ENCODE assay signal across 33 cellular contexts in the genomic region with DNA sequence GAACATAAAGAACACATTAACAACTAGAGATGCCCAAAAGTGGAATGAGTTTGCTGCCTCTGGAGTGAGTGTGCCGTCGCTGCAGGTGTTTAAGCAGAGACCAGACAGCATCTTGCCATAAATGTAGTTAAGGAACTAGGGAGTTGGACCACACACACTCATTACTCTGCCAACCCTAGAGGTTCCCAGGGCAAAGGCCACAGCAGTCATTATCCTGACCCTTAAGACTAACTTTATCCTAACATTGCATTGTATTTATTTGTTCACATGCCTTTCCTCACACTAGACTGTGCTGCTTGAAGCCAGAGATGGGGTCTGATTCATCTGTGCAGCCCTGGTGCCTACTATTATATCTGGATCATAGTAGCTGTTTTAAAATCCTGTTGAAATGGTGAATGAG. TPM values are rescaled to one million over a fixed set of nuclear protein-coding genes. Genes with fewer than 3 reads are reported as not detected.
"Had no signal": no experiment of that assay in that cellular context is flagged by ENCODE, and none has a peak within 500 bp of the region (broad histone marks: within the 10 kb centered on the region; RNA-seq: fewer than 3 reads in every experiment).

No MANE protein-coding gene starts in this region.

- H3K36me3 ChIP-seq: ascending aorta, breast epithelium had no signal

- H3K4me3 Mint-ChIP-seq: activated B cell treated with CpG ODN at 0.5 μM for 24 hours; activated CD4-positive, alpha-beta memory T cell treated with anti-CD3 and anti-CD28 coated beads for 36 hours; activated CD4-positive, alpha-beta T cell treated with anti-CD3 and anti-CD28 coated beads, Interleukin-2, amount 10 ng/mL, durations not matched to agents 7 days and 5 days; activated CD8-positive, alpha-beta T cell treated with anti-CD3 and anti-CD28 coated beads for 36 hours; activated naive CD4-positive, alpha-beta T cell treated with anti-CD3 and anti-CD28 coated beads, Interleukin-2, amount 10 ng/mL, durations not matched to agents 7 days and 5 days; activated naive CD4-positive, alpha-beta T cell treated with anti-CD3 and anti-CD28 coated beads, Interleukin-2, amount 50 U/mL, for 24 hours; activated naive CD8-positive, alpha-beta T cell; activated naive CD8-positive, alpha-beta T cell treated with anti-CD3 and anti-CD28 coated beads, Interleukin-2, amount 10 ng/mL, durations not matched to agents 7 days and 5 days; activated naive CD8-positive, alpha-beta T cell treated with anti-CD3 and anti-CD28 coated beads, Interleukin-2, amount 50 U/mL, for 24 hours; activated T-cell treated with anti-CD3 and anti-CD28 coated beads, Interleukin-2, amount 50 U/mL, for 4 hours; activated T-cell treated with anti-CD3 and anti-CD28 coated beads, Interleukin-2, amount 50 U/mL, for 72 hours; activated T-helper 1 cell treated with anti-CD3 and anti-CD28 coated beads, Interleukin-12 subunit alpha, Interleukin-12 subunit beta, Interleukin-2, Interleukin-4 antibody, amounts not matched to agents 30 ng/mL and 10 ng/mL and 1 ng/mL, durations not matched to agents 14 hours and 24 hours and 36 hours; activated T-helper 17 cell treated with anti-CD3 and anti-CD28 coated beads, Interleukin-2, amount 50 U/mL, for 72 hours; brain; T-helper 1 cell treated with Interleukin-12 subunit alpha and Interleukin-12 subunit beta and Interleukin-4 antibody, amounts not matched to agents 30 μg/mL and 1 μg/mL, for 36 hours; T-helper 2 cell treated with Interferon-gamma antibody and Interleukin-4, amounts not matched to agents 5 μg/mL and 100 μg/mL, for 36 hours had no signal

- H3K36me3 Mint-ChIP-seq: activated CD4-positive, alpha-beta memory T cell treated with anti-CD3 and anti-CD28 coated beads for 36 hours; activated naive CD4-positive, alpha-beta T cell treated with anti-CD3 and anti-CD28 coated beads, Interleukin-2, amount 10 ng/mL, durations not matched to agents 7 days and 5 days; activated naive CD4-positive, alpha-beta T cell treated with anti-CD3 and anti-CD28 coated beads, Interleukin-2, amount 50 U/mL, for 24 hours; activated naive CD8-positive, alpha-beta T cell; activated naive CD8-positive, alpha-beta T cell treated with anti-CD3 and anti-CD28 coated beads, Interleukin-2, amount 10 ng/mL, durations not matched to agents 7 days and 5 days; brain had no signal

- H3K9me3 ChIP-seq: ascending aorta, breast epithelium had no signal

- FAIRE-seq: TTC549 had no signal

- H3K27ac Mint-ChIP-seq: activated B cell treated with CpG ODN at 0.5 μM for 24 hours; activated CD4-positive, alpha-beta memory T cell treated with anti-CD3 and anti-CD28 coated beads for 36 hours; activated CD4-positive, alpha-beta T cell treated with anti-CD3 and anti-CD28 coated beads, Interleukin-2, amount 10 ng/mL, durations not matched to agents 7 days and 5 days; activated CD8-positive, alpha-beta T cell treated with anti-CD3 and anti-CD28 coated beads for 36 hours; activated naive CD4-positive, alpha-beta T cell treated with anti-CD3 and anti-CD28 coated beads, Interleukin-2, amount 10 ng/mL, durations not matched to agents 7 days and 5 days; activated naive CD4-positive, alpha-beta T cell treated with anti-CD3 and anti-CD28 coated beads, Interleukin-2, amount 50 U/mL, for 24 hours; activated naive CD8-positive, alpha-beta T cell; activated naive CD8-positive, alpha-beta T cell treated with anti-CD3 and anti-CD28 coated beads, Interleukin-2, amount 10 ng/mL, durations not matched to agents 7 days and 5 days; activated naive CD8-positive, alpha-beta T cell treated with anti-CD3 and anti-CD28 coated beads, Interleukin-2, amount 50 U/mL, for 24 hours; activated T-cell treated with anti-CD3 and anti-CD28 coated beads, Interleukin-2, amount 50 U/mL, for 72 hours; activated T-helper 1 cell treated with anti-CD3 and anti-CD28 coated beads, Interleukin-12 subunit alpha, Interleukin-12 subunit beta, Interleukin-2, Interleukin-4 antibody, amounts not matched to agents 30 ng/mL and 10 ng/mL and 1 ng/mL, durations not matched to agents 14 hours and 24 hours and 36 hours; activated T-helper 17 cell treated with anti-CD3 and anti-CD28 coated beads, Interleukin-2, amount 50 U/mL, for 72 hours; brain; T-helper 1 cell treated with Interleukin-12 subunit alpha and Interleukin-12 subunit beta and Interleukin-4 antibody, amounts not matched to agents 30 μg/mL and 1 μg/mL, for 36 hours; T-helper 2 cell treated with Interferon-gamma antibody and Interleukin-4, amounts not matched to agents 5 μg/mL and 100 μg/mL, for 36 hours had no signal

- H3K4me3 ChIP-seq: ascending aorta, breast epithelium had no signal

- H3K4me1 ChIP-seq: ascending aorta, breast epithelium had no signal

- H3K27ac ChIP-seq: ascending aorta, breast epithelium, VCaP had no signal

- H3K27me3 Mint-ChIP-seq: activated CD4-positive, alpha-beta memory T cell treated with anti-CD3 and anti-CD28 coated beads for 36 hours; activated CD8-positive, alpha-beta T cell treated with anti-CD3 and anti-CD28 coated beads for 36 hours; activated naive CD4-positive, alpha-beta T cell treated with anti-CD3 and anti-CD28 coated beads, Interleukin-2, amount 50 U/mL, for 24 hours; activated naive CD8-positive, alpha-beta T cell; activated T-helper 17 cell treated with anti-CD3 and anti-CD28 coated beads, Interleukin-2, amount 50 U/mL, for 72 hours had no signal

- H3K4me1 Mint-ChIP-seq: activated B cell treated with CpG ODN at 0.5 μM for 24 hours; activated CD4-positive, alpha-beta T cell treated with anti-CD3 and anti-CD28 coated beads, Interleukin-2, amount 10 ng/mL, durations not matched to agents 7 days and 5 days; activated naive CD4-positive, alpha-beta T cell treated with anti-CD3 and anti-CD28 coated beads, Interleukin-2, amount 10 ng/mL, durations not matched to agents 7 days and 5 days; activated naive CD4-positive, alpha-beta T cell treated with anti-CD3 and anti-CD28 coated beads, Interleukin-2, amount 50 U/mL, for 24 hours; activated naive CD8-positive, alpha-beta T cell treated with anti-CD3 and anti-CD28 coated beads, Interleukin-2, amount 10 ng/mL, durations not matched to agents 7 days and 5 days; activated naive CD8-positive, alpha-beta T cell treated with anti-CD3 and anti-CD28 coated beads, Interleukin-2, amount 50 U/mL, for 24 hours; activated T-helper 17 cell treated with anti-CD3 and anti-CD28 coated beads, Interleukin-2, amount 50 U/mL, for 72 hours; brain had no signal

- H3K27me3 ChIP-seq: ascending aorta, breast epithelium had no signal

- ATAC-seq: activated CD8-positive, alpha-beta T cell treated with anti-CD3 and anti-CD28 coated beads for 36 hours; activated naive CD8-positive, alpha-beta T cell treated with anti-CD3 and anti-CD28 coated beads, Interleukin-2, amount 50 U/mL, for 24 hours; activated T-cell treated with anti-CD3 and anti-CD28 coated beads, Interleukin-2, amount 50 U/mL, for 4 hours; activated T-cell treated with anti-CD3 and anti-CD28 coated beads, Interleukin-2, amount 50 U/mL, for 72 hours; activated T-helper 17 cell treated with anti-CD3 and anti-CD28 coated beads, Interleukin-2, amount 50 U/mL, for 72 hours had no signal

- DNase-seq: activated B cell treated with CpG ODN at 0.5 μM for 24 hours; activated CD4-positive, alpha-beta memory T cell treated with anti-CD3 and anti-CD28 coated beads for 36 hours; activated CD4-positive, alpha-beta T cell treated with anti-CD3 and anti-CD28 coated beads for 4 hours; activated CD4-positive, alpha-beta T cell treated with anti-CD3 and anti-CD28 coated beads, Interleukin-2, amount 10 ng/mL, durations not matched to agents 7 days and 5 days; activated CD4-positive, CD25-positive, alpha-beta regulatory T cell treated with anti-CD3 and anti-CD28 coated beads, Interleukin-2, amount 50 U/mL, for 72 hours; activated CD8-positive, alpha-beta memory T cell treated with anti-CD3 and anti-CD28 coated beads, Interleukin-2, amount 50 U/mL, for 4 hours; activated CD8-positive, alpha-beta T cell treated with anti-CD3 and anti-CD28 coated beads for 36 hours; activated gamma-delta T cell; activated naive CD4-positive, alpha-beta T cell treated with anti-CD3 and anti-CD28 coated beads, Interleukin-2, amount 10 ng/mL, durations not matched to agents 7 days and 5 days; activated naive CD4-positive, alpha-beta T cell treated with Interleukin-2 at 50 U/mL for 16 hours; activated naive CD8-positive, alpha-beta T cell treated with anti-CD3 and anti-CD28 coated beads, Interleukin-2, amount 10 ng/mL, durations not matched to agents 7 days and 5 days; activated naive CD8-positive, alpha-beta T cell treated with anti-CD3 and anti-CD28 coated beads, Interleukin-2, amount 50 U/mL, for 24 hours; activated T-cell treated with anti-CD3 and anti-CD28 coated beads for 4 hours; activated T-cell treated with anti-CD3 and anti-CD28 coated beads, Interleukin-2, amount 50 U/mL, for 1 hour; activated T-cell treated with anti-CD3 and anti-CD28 coated beads, Interleukin-2, amount 50 U/mL, for 4 hours; activated T-cell treated with anti-CD3 and anti-CD28 coated beads, Interleukin-2, amount 50 U/mL, for 72 hours; amygdala; anterior cingulate cortex; central memory CD4-positive, alpha-beta T cell; T-helper 1 cell; T-helper 2 cell; T-helper 9 cell had no signal

- H3K9me3 Mint-ChIP-seq: activated B cell treated with CpG ODN at 0.5 μM for 24 hours; activated CD4-positive, alpha-beta memory T cell treated with anti-CD3 and anti-CD28 coated beads for 36 hours; activated CD4-positive, alpha-beta T cell treated with anti-CD3 and anti-CD28 coated beads, Interleukin-2, amount 10 ng/mL, durations not matched to agents 7 days and 5 days; activated CD8-positive, alpha-beta T cell treated with anti-CD3 and anti-CD28 coated beads for 36 hours; activated naive CD4-positive, alpha-beta T cell treated with anti-CD3 and anti-CD28 coated beads, Interleukin-2, amount 10 ng/mL, durations not matched to agents 7 days and 5 days; activated naive CD4-positive, alpha-beta T cell treated with anti-CD3 and anti-CD28 coated beads, Interleukin-2, amount 50 U/mL, for 24 hours; activated naive CD8-positive, alpha-beta T cell treated with anti-CD3 and anti-CD28 coated beads, Interleukin-2, amount 10 ng/mL, durations not matched to agents 7 days and 5 days; activated naive CD8-positive, alpha-beta T cell treated with anti-CD3 and anti-CD28 coated beads, Interleukin-2, amount 50 U/mL, for 24 hours; activated T-cell treated with anti-CD3 and anti-CD28 coated beads, Interleukin-2, amount 50 U/mL, for 4 hours; activated T-cell treated with anti-CD3 and anti-CD28 coated beads, Interleukin-2, amount 50 U/mL, for 72 hours; activated T-helper 1 cell treated with anti-CD3 and anti-CD28 coated beads, Interleukin-12 subunit alpha, Interleukin-12 subunit beta, Interleukin-2, Interleukin-4 antibody, amounts not matched to agents 30 ng/mL and 10 ng/mL and 1 ng/mL, durations not matched to agents 14 hours and 24 hours and 36 hours; activated T-helper 17 cell treated with anti-CD3 and anti-CD28 coated beads, Interleukin-2, amount 50 U/mL, for 72 hours; T-helper 1 cell treated with Interleukin-12 subunit alpha and Interleukin-12 subunit beta and Interleukin-4 antibody, amounts not matched to agents 30 μg/mL and 1 μg/mL, for 36 hours; T-helper 2 cell treated with Interferon-gamma antibody and Interleukin-4, amounts not matched to agents 5 μg/mL and 100 μg/mL, for 36 hours had no signal

RNA-seq across cellular contexts. Expression of a gene that starts 43.5 kb away (rescaled TPM):
- total RNA-seq: ascending aorta had no signal

RNA-seq across cellular contexts. Expression of a gene that starts 55.1 kb away (rescaled TPM):
- total RNA-seq: activated B cell treated with CpG ODN at 0.5 μM for 24 hours; activated CD4-positive, alpha-beta T cell treated with anti-CD3 and anti-CD28 coated beads, Interleukin-2, amount 10 ng/mL, durations not matched to agents 7 days and 5 days; activated CD8-positive, alpha-beta T cell treated with anti-CD3 and anti-CD28 coated beads for 36 hours; activated naive CD8-positive, alpha-beta T cell treated with anti-CD3 and anti-CD28 coated beads, Interleukin-2, amount 10 ng/mL, durations not matched to agents 7 days and 5 days; activated T-helper 17 cell treated with anti-CD3 and anti-CD28 coated beads, Interleukin-2, amount 50 U/mL, for 72 hours had no signal
